ENCODE assay signal across 13 cellular contexts in genomic region chr6:70124882-70125535, GRCh38.
A peak's percentile ranks its signal among the peaks of the same experiment; 100 is the strongest.
DNase-seq lines count a peak whose midpoint lies in the region; ATAC-seq and TF ChIP-seq lines count a peak whose summit lies in the region.
"Had no signal": no experiment of that assay in that cellular context is flagged by ENCODE, and none has a peak within 500 bp of the region (broad histone marks: within the 10 kb centered on the region; RNA-seq: fewer than 3 reads in every experiment).

No MANE protein-coding gene starts in this region.

- no peak overlapping the region for H3K4me2 ChIP-seq in GM23338

- H3K79me2 ChIP-seq in GM23338 (replicated peaks; ENCODE audit: insufficient read depth) = no peaks in the 10 kb centered on the region

- no peaks in the 10 kb centered on the region for H3K4me1 Mint-ChIP-seq in GM23338
- H3K4me1 Mint-ChIP-seq in type B pancreatic cell (ENCODE audit: unreplicated experiment) = no peaks in the 10 kb centered on the region

- H3K27ac Mint-ChIP-seq in GM23338 (no peak overlapping the region), type B pancreatic cell (no peak overlapping the region)
- H3K27ac Mint-ChIP-seq: stimulated activated naive CD8-positive, alpha-beta T cell treated with anti-CD3 and anti-CD28 coated beads, Interleukin-15, Interleukin-2, amounts not matched to agents 100 ng/mL and 50 ng/mL, for 24 hours had no signal

- H3K36me3 Mint-ChIP-seq in GM23338 (ENCODE audit: low read depth) = no peaks in the 10 kb centered on the region
- H3K36me3 Mint-ChIP-seq in type B pancreatic cell = no peaks in the 10 kb centered on the region

- no peak for ATAC-seq in GM23338

- H3K4me3 Mint-ChIP-seq in GM23338 (no peak overlapping the region), type B pancreatic cell (no peak overlapping the region)
- H3K4me3 Mint-ChIP-seq: stimulated activated naive CD8-positive, alpha-beta T cell treated with anti-CD3 and anti-CD28 coated beads, Interleukin-15, Interleukin-2, amounts not matched to agents 100 ng/mL and 50 ng/mL, for 24 hours had no signal

- no peaks in the 10 kb centered on the region for H3K4me1 ChIP-seq in GM23338 (ENCODE audit: insufficient read depth)

- 0 out of 2 replicates have a peak overlapping the region, but pooled peaks have one; percentile 49 for H2AFZ ChIP-seq in GM23338

- DNase-seq in A172 (ENCODE audit: low spot score) (peak; percentile 45), GM23338 (ENCODE audit: low spot score) (no peak), T1000 (lab: John Stamatoyannopoulos, UW) (peak; percentile 50), glomerular visceral epithelial cell (ENCODE audit: extremely low spot score) (peak; percentile 68), type B pancreatic cell (ENCODE audit: extremely low spot score, unreplicated experiment) (no peak), NCI-H2196 (lab: John Stamatoyannopoulos, UW; ENCODE audit: unreplicated experiment) (no peak), LoVo (ENCODE audit: low spot score) (no peak), DMS53 treated with DMSO at 0.1 percent for 48 hours (lab: John Stamatoyannopoulos, UW; ENCODE audit: unreplicated experiment) (no peak)
- DNase-seq: AML-193, glutamatergic neuron, NCI-H1436, RPMI8226 had no signal

- H4K20me1 ChIP-seq in GM23338 (replicated peaks; ENCODE audit: insufficient read depth) = no peaks in the 10 kb centered on the region

- no peaks in the 10 kb centered on the region for H3F3A ChIP-seq in GM23338 (replicated peaks; ENCODE audit: low read depth)

- 0 out of 2 replicates have a peak, but pooled peaks cover 7% of the 10 kb centered on the region for H3K9me2 ChIP-seq in GM23338 (ENCODE audit: insufficient read depth)

- no peaks in the 10 kb centered on the region for H3K36me3 ChIP-seq in GM23338 (ENCODE audit: insufficient read depth)

- TF ChIP-seq CTCF in GM23338 (conservative IDR thresholded peaks at IDR 0.05; ENCODE audit: low read depth in 2 of 2) (no peak), type B pancreatic cell (conservative IDR thresholded peaks at IDR 0.05) (no peak)

- no peak overlapping the region for H3K4me3 ChIP-seq in GM23338

- no peaks in the 10 kb centered on the region for H3K27me3 Mint-ChIP-seq in GM23338 (ENCODE audit: insufficient read depth, low read depth, poor library complexity)
- H3K27me3 Mint-ChIP-seq in type B pancreatic cell = no peaks in the 10 kb centered on the region
- H3K27me3 Mint-ChIP-seq: stimulated activated naive CD8-positive, alpha-beta T cell treated with anti-CD3 and anti-CD28 coated beads, Interleukin-15, Interleukin-2, amounts not matched to agents 100 ng/mL and 50 ng/mL, for 24 hours had no signal

- no peaks in the 10 kb centered on the region for H3K27me3 ChIP-seq in GM23338 (ENCODE audit: insufficient read depth)

- H3K9me3 Mint-ChIP-seq in GM23338 (no peaks in the 10 kb centered on the region), type B pancreatic cell (no peaks in the 10 kb centered on the region)
- H3K9me3 Mint-ChIP-seq: stimulated activated naive CD8-positive, alpha-beta T cell treated with anti-CD3 and anti-CD28 coated beads, Interleukin-15, Interleukin-2, amounts not matched to agents 100 ng/mL and 50 ng/mL, for 24 hours had no signal

- H3K27ac ChIP-seq in GM23338 (ENCODE audit: low read depth) = no peak overlapping the region

TF ChIP-seq in GM23338, 12 proteins besides CTCF, POLR2A, EP300 and RAD21 (continues in another document):
- TF ChIP-seq EZH2 (IDR thresholded peaks at IDR 0.05; ENCODE audit: low read depth, unreplicated experiment) (no peak), STAT1 (IDR thresholded peaks at IDR 0.05; ENCODE audit: unreplicated experiment) (no peak), JUNB (IDR thresholded peaks at IDR 0.05; ENCODE audit: unreplicated experiment) (no peak), ZNF462 (CRISPR knock-in tag; IDR thresholded peaks at IDR 0.05) (no peak), CREB1 (CRISPR knock-in tag; IDR thresholded peaks at IDR 0.05; ENCODE audit: low read depth) (no peak), POLR2AphosphoS5 (IDR thresholded peaks at IDR 0.05; ENCODE audit: low read depth) (no peak), ZNF114 (CRISPR knock-in tag; IDR thresholded peaks at IDR 0.05) (no peak), EZH2phosphoT487 (IDR thresholded peaks at IDR 0.05; ENCODE audit: unreplicated experiment) (no peak), ZNF331 (CRISPR knock-in tag; IDR thresholded peaks at IDR 0.05; ENCODE audit: low read depth) (no peak), ETS1 (IDR thresholded peaks at IDR 0.05) (no peak), NANOG (IDR thresholded peaks at IDR 0.05; ENCODE audit: borderline replicate concordance) (no peak)

Comparison
In these comparisons a context has a peak if more than half of its experiments do, and no peak if none do; other contexts are left out.
1. DNase-seq: peak in A172 (single experiment), T1000 (single experiment) and glomerular visceral epithelial cell (single experiment); none in GM23338 (single experiment), type B pancreatic cell (single experiment), NCI-H2196 (single experiment), LoVo (single experiment) and DMS53 treated with DMSO at 0.1 percent for 48 hours (single experiment).